In the genomic region with DNA sequence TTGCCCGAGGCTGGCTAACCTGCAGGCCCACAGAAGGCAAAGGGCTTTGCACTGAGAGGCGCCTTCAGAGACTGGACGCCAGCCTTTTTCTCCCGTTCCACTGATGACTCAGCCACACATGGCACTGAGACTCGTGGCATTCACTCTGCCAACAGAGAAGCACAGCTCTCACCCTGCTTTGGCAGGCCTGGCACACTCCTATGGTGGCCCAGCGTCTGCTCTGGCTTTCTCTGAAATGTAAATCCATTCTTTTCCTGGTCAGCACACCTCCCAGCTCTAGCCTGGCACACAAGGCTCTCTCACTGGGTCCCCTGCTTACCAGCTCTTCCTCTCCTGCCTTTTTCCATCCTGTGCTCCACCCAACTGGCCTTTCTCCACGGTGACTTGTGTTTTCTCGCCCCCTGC, we compare ENCODE assay signal across 11 cellular contexts. TPM values are rescaled to one million over a fixed set of nuclear protein-coding genes. Genes with fewer than 3 reads are reported as not detected.
DNase-seq lines count a peak whose midpoint lies in the region; ATAC-seq and TF ChIP-seq lines count a peak whose summit lies in the region.
"Had no signal": no experiment of that assay in that cellular context is flagged by ENCODE, and none has a peak within 500 bp of the region (broad histone marks: within the 10 kb centered on the region; RNA-seq: fewer than 3 reads in every experiment).

No MANE protein-coding gene starts in this region.

- H3K9me3 ChIP-seq in SJCRH30 (replicated peaks) = no peaks in the 10 kb centered on the region
- H3K9me3 ChIP-seq in prostate gland = no peaks in the 10 kb centered on the region
- no peaks in the 10 kb centered on the region for H3K9me3 ChIP-seq in naive thymus-derived CD4-positive, alpha-beta T cell (ENCODE audit: control insufficient read depth in 2 of 3, low read length in 3 of 3)
- H3K9me3 ChIP-seq: neutrophil, uterus had no signal

- TF ChIP-seq CTCF in Calu3 (IDR thresholded peaks at IDR 0.05; ENCODE audit: unreplicated experiment) (no peak), fibroblast of the aortic adventitia (IDR thresholded peaks at IDR 0.05; ENCODE audit: insufficient read depth, low read length) (no peak), prostate gland (IDR thresholded peaks at IDR 0.05) (no peak)

- DNase-seq in Calu3 (no peak), SJCRH30 (peak; percentile 16 to 33), fibroblast of the aortic adventitia (ENCODE audit: low read depth) (peak; percentile 53), prostate gland (ENCODE audit: low spot score) (peak; percentile 66), NCI-H82 (lab: John Stamatoyannopoulos, UW) (no peak)
- DNase-seq in naive thymus-derived CD4-positive, alpha-beta T cell = no peak
- no peak for DNase-seq in activated CD4-positive, alpha-beta memory T cell treated with anti-CD3 and anti-CD28 coated beads for 36 hours
- DNase-seq: T1000, uterus had no signal

- H3K36me3 ChIP-seq in SJCRH30 (no peaks in the 10 kb centered on the region), prostate gland (no peaks in the 10 kb centered on the region)
- no peaks in the 10 kb centered on the region for H3K36me3 ChIP-seq in naive thymus-derived CD4-positive, alpha-beta T cell (ENCODE audit: control insufficient read depth in 2 of 3, insufficient read depth in 3 of 3, low read length in 3 of 3)
- H3K36me3 ChIP-seq: neutrophil, uterus had no signal

- intact Hi-C loops in Calu3 (cut with micrococcal nuclease; ENCODE audit: unreplicated experiment) (no loop called here), prostate gland (cut with DNase I) (no loop called here)
- intact Hi-C loops in naive thymus-derived CD4-positive, alpha-beta T cell (cut with micrococcal nuclease) = no loop called here
- intact Hi-C loops in activated CD4-positive, alpha-beta memory T cell treated with anti-CD3 and anti-CD28 coated beads for 36 hours (cut with micrococcal nuclease) = no loop called here

- POLR2A ChIA-PET in naive thymus-derived CD4-positive, alpha-beta T cell (lab: Charles Lee) = interaction anchor here (0.7 kb wide), 1 partner anchor 10 kb away, joined by 3 read pairs; no protein-coding TSS in a partner anchor
- POLR2A ChIA-PET in activated CD4-positive, alpha-beta memory T cell treated with anti-CD3 and anti-CD28 coated beads for 36 hours (lab: Charles Lee) = no interaction called here

- peaks cover 9% of the 10 kb centered on the region for H3K4me1 Mint-ChIP-seq in Calu3 (ENCODE audit: low read depth, unreplicated experiment)
- H3K4me1 Mint-ChIP-seq in naive thymus-derived CD4-positive, alpha-beta T cell = peaks cover 0 to 3% (median 0%) of the 10 kb centered on the region in 7 donors
- no peaks in the 10 kb centered on the region for H3K4me1 Mint-ChIP-seq in activated CD4-positive, alpha-beta memory T cell treated with anti-CD3 and anti-CD28 coated beads for 36 hours (ENCODE audit: low read depth)

- TF ChIP-seq POLR2A in prostate gland (IDR thresholded peaks at IDR 0.05) = no peak

- peaks cover 4% of the 10 kb centered on the region for H3K36me3 Mint-ChIP-seq in Calu3 (ENCODE audit: insufficient read depth, unreplicated experiment)
- no peaks in the 10 kb centered on the region for H3K36me3 Mint-ChIP-seq in naive thymus-derived CD4-positive, alpha-beta T cell
- H3K36me3 Mint-ChIP-seq in activated CD4-positive, alpha-beta memory T cell treated with anti-CD3 and anti-CD28 coated beads for 36 hours = no peaks in the 10 kb centered on the region

- no peaks in the 10 kb centered on the region for H3K9me3 Mint-ChIP-seq in Calu3 (ENCODE audit: low read depth, unreplicated experiment)
- no peaks in the 10 kb centered on the region for H3K9me3 Mint-ChIP-seq in naive thymus-derived CD4-positive, alpha-beta T cell
- H3K9me3 Mint-ChIP-seq in activated CD4-positive, alpha-beta memory T cell treated with anti-CD3 and anti-CD28 coated beads for 36 hours = no peaks in the 10 kb centered on the region

- H3K27ac Mint-ChIP-seq in Calu3 (ENCODE audit: unreplicated experiment) = peak overlapping the region; percentile 33
- H3K27ac Mint-ChIP-seq in naive thymus-derived CD4-positive, alpha-beta T cell = no peak overlapping the region
- H3K27ac Mint-ChIP-seq in activated CD4-positive, alpha-beta memory T cell treated with anti-CD3 and anti-CD28 coated beads for 36 hours = no peak overlapping the region

- no TSS peak for BruUV-seq in Calu3 (replicated peaks; lab: Mats Ljungman, UMichigan)

- H3K4me3 ChIP-seq in SJCRH30 (no peak overlapping the region), fibroblast of the aortic adventitia (ENCODE audit: low read depth, low read length) (no peak overlapping the region), prostate gland (no peak overlapping the region)
- H3K4me3 ChIP-seq in naive thymus-derived CD4-positive, alpha-beta T cell (ENCODE audit: low read length) = no peak overlapping the region
- H3K4me3 ChIP-seq: uterus had no signal

- no peak for ATAC-seq in naive thymus-derived CD4-positive, alpha-beta T cell
- no peak for ATAC-seq in HG02678 (IDR thresholded peaks at IDR 0.05; ENCODE audit: unreplicated experiment)

- no peak overlapping the region for H3K27ac ChIP-seq in SJCRH30
- H3K27ac ChIP-seq in prostate gland = no peak overlapping the region
- H3K27ac ChIP-seq in naive thymus-derived CD4-positive, alpha-beta T cell (ENCODE audit: low read depth, low read length) = no peak overlapping the region
- H3K27ac ChIP-seq: neutrophil, uterus had no signal

- no peaks in the 10 kb centered on the region for H3K27me3 Mint-ChIP-seq in Calu3 (ENCODE audit: unreplicated experiment)
- H3K27me3 Mint-ChIP-seq in naive thymus-derived CD4-positive, alpha-beta T cell = peaks cover 0 to 5% (median 0%) of the 10 kb centered on the region in 5 donors
- no peaks in the 10 kb centered on the region for H3K27me3 Mint-ChIP-seq in activated CD4-positive, alpha-beta memory T cell treated with anti-CD3 and anti-CD28 coated beads for 36 hours

- no peaks in the 10 kb centered on the region for H3K27me3 ChIP-seq in SJCRH30
- no peaks in the 10 kb centered on the region for H3K27me3 ChIP-seq in prostate gland (replicated peaks; ENCODE audit: insufficient read depth)
- no peaks in the 10 kb centered on the region for H3K27me3 ChIP-seq in naive thymus-derived CD4-positive, alpha-beta T cell (ENCODE audit: control insufficient read depth in 2 of 2, insufficient read depth in 2 of 2, low read length in 2 of 2)
- H3K27me3 ChIP-seq: neutrophil, uterus had no signal

- CTCF ChIA-PET in Calu3 (lab: Charles Lee) = no interaction called here
- CTCF ChIA-PET in naive thymus-derived CD4-positive, alpha-beta T cell (lab: Charles Lee) = interaction anchor here (1.0 to 1.1 kb wide), 2 partner anchors 10 to 159 kb away, joined by 3 read pairs; no protein-coding TSS in a partner anchor
- CTCF ChIA-PET in activated CD4-positive, alpha-beta memory T cell treated with anti-CD3 and anti-CD28 coated beads for 36 hours (lab: Charles Lee) = interaction anchor here (0.6 to 1.4 kb wide), 5 partner anchors 10 to 148 kb away, joined by 3 to 5 read pairs (median 3); no protein-coding TSS in a partner anchor

- H3K4me3 Mint-ChIP-seq in Calu3 (ENCODE audit: low read depth, unreplicated experiment) = no peak overlapping the region
- no peak overlapping the region for H3K4me3 Mint-ChIP-seq in naive thymus-derived CD4-positive, alpha-beta T cell
- H3K4me3 Mint-ChIP-seq in activated CD4-positive, alpha-beta memory T cell treated with anti-CD3 and anti-CD28 coated beads for 36 hours = no peak overlapping the region

- H3K4me1 ChIP-seq in SJCRH30 = peaks cover under 1% of the 10 kb centered on the region; the same call in 1 of the 2 replicates
- H3K4me1 ChIP-seq in prostate gland (replicated peaks) = no peaks in the 10 kb centered on the region
- no peaks in the 10 kb centered on the region for H3K4me1 ChIP-seq in naive thymus-derived CD4-positive, alpha-beta T cell (ENCODE audit: control insufficient read depth in 2 of 2, insufficient read depth in 2 of 2, low read length in 2 of 2)
- H3K4me1 ChIP-seq: uterus had no signal

- WGBS in prostate gland = 30% methylated on average over 8 of the region's 8 CpGs

RNA-seq across cellular contexts. Expression of gene MELK, which starts 5.9 kb away (rescaled TPM):
- total RNA-seq in Calu3 (2022) (18.3 and 20.8 TPM in 2 replicates), fibroblast of the aortic adventitia (ENCODE audit: low replicate concordance) (2.9 and 44.4 TPM in 2 replicates), prostate gland (10 to 100 TPM in 1 of 2 donors, 1 to 10 TPM in 1; 1.1 to 21.0 TPM)
- total RNA-seq in SJCRH30 (2014; rRNA removed; shearing (Covaris generic)) = 86.3 and 94.3 TPM in 2 replicates
- 10 to 100 TPM in 1 of 5 experiments, under 1 TPM in 2, not detected in 2; 0.22 to 40.2 (median 0.88) TPM for total RNA-seq in naive thymus-derived CD4-positive, alpha-beta T cell
- not detected for polyA plus RNA-seq in naive thymus-derived CD4-positive, alpha-beta T cell
- 10 to 100 TPM; 68.4 to 69.6 TPM for total RNA-seq in activated CD4-positive, alpha-beta memory T cell treated with anti-CD3 and anti-CD28 coated beads for 36 hours

Comparison
In these comparisons a context has a peak if more than half of its experiments do, and no peak if none do; other contexts are left out.
1. DNase-seq: peak in SJCRH30 (2 of 2), fibroblast of the aortic adventitia (single experiment) and prostate gland (single experiment); none in Calu3 (single experiment), naive thymus-derived CD4-positive, alpha-beta T cell (0 of 9), activated CD4-positive, alpha-beta memory T cell treated with anti-CD3 and anti-CD28 coated beads for 36 hours (single experiment) and NCI-H82 (single experiment).